In the genomic region with DNA sequence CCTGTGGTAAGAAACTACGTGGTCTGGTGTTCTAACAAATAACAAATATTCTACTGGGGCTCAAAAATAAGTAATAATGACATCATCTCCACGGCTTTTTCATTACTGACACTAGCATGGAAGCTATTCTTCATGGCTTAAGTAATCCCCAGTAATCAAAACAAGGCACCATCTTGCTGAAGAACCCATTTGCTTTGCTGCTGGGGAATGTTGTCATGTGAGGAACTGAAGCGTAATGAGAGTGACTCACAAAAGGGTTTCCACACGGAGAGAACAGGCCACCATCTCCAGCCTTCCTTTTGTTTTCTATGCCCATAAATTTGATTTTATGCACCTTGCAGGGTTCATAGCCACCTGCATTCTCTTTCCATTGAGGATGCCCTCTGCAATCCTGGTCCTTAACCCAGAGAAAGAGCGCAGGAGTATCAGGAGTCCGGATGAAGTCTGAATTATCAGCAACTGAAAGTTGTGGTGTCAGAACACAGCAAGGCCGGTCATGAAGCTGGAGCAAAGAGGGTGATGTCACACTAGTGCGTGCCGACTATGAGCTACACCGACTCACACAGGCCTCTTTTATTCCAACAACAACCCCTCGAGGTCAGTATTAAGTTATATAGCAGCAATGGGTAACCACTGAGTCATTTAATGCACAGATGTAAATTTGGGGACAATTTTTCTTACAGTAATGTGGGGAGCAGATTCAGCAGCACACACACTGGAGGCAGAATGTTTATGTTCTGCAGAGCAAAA, we compare ENCODE assay signal across 16 cellular contexts.
DNase-seq lines count a peak whose midpoint lies in the region; ATAC-seq, FAIRE-seq and TF ChIP-seq lines count a peak whose summit lies in the region.
"Had no signal": no experiment of that assay in that cellular context is flagged by ENCODE, and none has a peak within 500 bp of the region (broad histone marks: within the 10 kb centered on the region; RNA-seq: fewer than 3 reads in every experiment).

No MANE protein-coding gene starts in this region.

- DNase-seq in heart right ventricle: no peak
- DNase-seq in left cardiac atrium: no peak
- DNase-seq in astrocyte (ENCODE audit: low read depth): no peak
- DNase-seq in keratinocyte (ENCODE audit: low read depth, low spot score): no peak
- no peak for DNase-seq in upper lobe of left lung
- no peak for DNase-seq in GM03348 (ENCODE audit: low spot score)
- DNase-seq: anterior cingulate cortex; CD4-positive, alpha-beta memory T cell; NCI-H1417 treated with DMSO at 0.1 percent for 48 hours; NCI-H446; occipital lobe had no signal

- H3K27ac Mint-ChIP-seq in astrocyte (ENCODE audit: unreplicated experiment): peak overlapping the region; percentile 35
- H3K27ac Mint-ChIP-seq: CD4-positive, alpha-beta memory T cell; dendritic cell treated with granulocyte-macrophage colony-stimulating factor and Interleukin-4, amounts not matched to agents 40 ng/mL and 50 ng/mL, for 4 days had no signal

- dilution Hi-C loops in keratinocyte (cut with MboI; ENCODE audit: extremely low pct_ligation_motif_present, low sequenced_read_pairs): no loop called here

- peaks cover 6% of the 10 kb centered on the region for H3K9me3 Mint-ChIP-seq in astrocyte (ENCODE audit: unreplicated experiment)
- H3K9me3 Mint-ChIP-seq: dendritic cell treated with granulocyte-macrophage colony-stimulating factor and Interleukin-4, amounts not matched to agents 40 ng/mL and 50 ng/mL, for 4 days had no signal

- peak in 1 of 8 donors; percentile 16 for ATAC-seq in heart right ventricle
- ATAC-seq in left cardiac atrium: no peak
- ATAC-seq in upper lobe of left lung (ENCODE audit: low FRiP score in 2 of 2): no peak
- ATAC-seq in HG03045 (IDR thresholded peaks at IDR 0.05; ENCODE audit: unreplicated experiment): no peak
- no peak for ATAC-seq in HG02885 (IDR thresholded peaks at IDR 0.05; ENCODE audit: poor library complexity, unreplicated experiment)

- intact Hi-C loops in heart right ventricle (cut with DNase I): loop anchor here in 7 of 10 donors (5.0 to 10.0 kb wide), 9 partner anchors 63 to 373 kb away; a partner anchor contains a TSS
- intact Hi-C loops in left cardiac atrium (cut with DNase I): loop anchor here in 1 of 2 donors (5.0 to 10.0 kb wide), 3 partner anchors 113 to 183 kb away; a partner anchor contains a TSS

- no peak overlapping the region for H3K9ac ChIP-seq in astrocyte (ENCODE audit: low read length)
- no peak overlapping the region for H3K9ac ChIP-seq in keratinocyte (ENCODE audit: control insufficient read depth, extremely low read depth, insufficient read depth, low read length)

- peaks cover 0 to under 1% (median 0%) of the 10 kb centered on the region in 7 donors for H3K27me3 ChIP-seq in heart right ventricle
- H3K27me3 ChIP-seq in astrocyte (ENCODE audit: insufficient read depth, low read length): no peaks in the 10 kb centered on the region
- H3K27me3 ChIP-seq in keratinocyte (ENCODE audit: control insufficient read depth, extremely low read depth, insufficient read depth, low read length): no peaks in the 10 kb centered on the region
- H3K27me3 ChIP-seq in upper lobe of left lung: no peaks in the 10 kb centered on the region

- H4K20me1 ChIP-seq in astrocyte (ENCODE audit: insufficient read depth, low read length): no peaks in the 10 kb centered on the region
- no peaks in the 10 kb centered on the region for H4K20me1 ChIP-seq in keratinocyte (ENCODE audit: control insufficient read depth, extremely low read depth, insufficient read depth, low read length)

- H3K79me2 ChIP-seq in astrocyte (ENCODE audit: insufficient read depth, low read length) (no peaks in the 10 kb centered on the region), keratinocyte (ENCODE audit: control insufficient read depth, insufficient read depth, low read length) (no peaks in the 10 kb centered on the region)

- no peak overlapping the region for H3K4me3 ChIP-seq in heart right ventricle
- no peak overlapping the region for H3K4me3 ChIP-seq in astrocyte (ENCODE audit: insufficient read depth, low read depth, low read length)
- H3K4me3 ChIP-seq in keratinocyte (ENCODE audit: control insufficient read depth in 2 of 3, extremely low read depth in 1 of 3, insufficient read depth in 2 of 3, low read depth in 1 of 3, low read length in 3 of 3): no peak overlapping the region
- H3K4me3 ChIP-seq in upper lobe of left lung: no peak overlapping the region

- FAIRE-seq in astrocyte (lab: Jason Lieb, UNC) (no peak), keratinocyte (lab: Jason Lieb, UNC) (no peak)
- FAIRE-seq: A204.1 had no signal

- H3K4me3 Mint-ChIP-seq in astrocyte (ENCODE audit: unreplicated experiment): peak overlapping the region; percentile 21
- H3K4me3 Mint-ChIP-seq: CD4-positive, alpha-beta memory T cell; dendritic cell treated with granulocyte-macrophage colony-stimulating factor and Interleukin-4, amounts not matched to agents 40 ng/mL and 50 ng/mL, for 4 days had no signal

- no peak for TF ChIP-seq POLR2A in upper lobe of left lung (IDR thresholded peaks at IDR 0.05)

- H2AFZ ChIP-seq in astrocyte (ENCODE audit: low read depth, low read length) (no peak overlapping the region), keratinocyte (ENCODE audit: control insufficient read depth, low read length) (no peak overlapping the region)

- no peak for TF ChIP-seq EP300 in upper lobe of left lung (IDR thresholded peaks at IDR 0.05)

- peaks cover 13% of the 10 kb centered on the region for H3K27me3 Mint-ChIP-seq in astrocyte (ENCODE audit: low read depth, unreplicated experiment)

- H3K4me1 ChIP-seq in heart right ventricle: peaks cover 0 to 29% (median 5%) of the 10 kb centered on the region in 9 donors
- H3K4me1 ChIP-seq in astrocyte (ENCODE audit: insufficient read depth, low read length): no peaks in the 10 kb centered on the region
- H3K4me1 ChIP-seq in keratinocyte (ENCODE audit: control insufficient read depth, extremely low read depth, insufficient read depth, low read length): peaks cover 10% of the 10 kb centered on the region
- peaks cover 0 to 10% (median 3%) of the 10 kb centered on the region in 4 donors for H3K4me1 ChIP-seq in upper lobe of left lung

- TF ChIP-seq CTCF in heart right ventricle (IDR thresholded peaks at IDR 0.05) (no peak), astrocyte (IDR thresholded peaks at IDR 0.05; ENCODE audit: insufficient read depth, low read depth, low read length) (no peak), keratinocyte (optimal IDR thresholded peaks at IDR 0.05 in 1 of 3, IDR thresholded peaks at IDR 0.05 in 1 of 3, conservative IDR thresholded peaks at IDR 0.05 in 1 of 3; ENCODE audit: extremely low read depth in 1 of 3, insufficient read depth in 2 of 3, low read length in 3 of 3) (no peak), upper lobe of left lung (IDR thresholded peaks at IDR 0.05) (no peak)

- H3K9me3 ChIP-seq in heart right ventricle: peaks cover 0 to 10% (median 0%) of the 10 kb centered on the region in 11 donors
- H3K9me3 ChIP-seq in astrocyte (ENCODE audit: insufficient read depth, low read depth, low read length): no peaks in the 10 kb centered on the region
- H3K9me3 ChIP-seq in keratinocyte (ENCODE audit: control insufficient read depth, low read depth, low read length): no peaks in the 10 kb centered on the region
- H3K9me3 ChIP-seq in upper lobe of left lung: no peaks in the 10 kb centered on the region

- H3K36me3 Mint-ChIP-seq in astrocyte (ENCODE audit: low read depth, unreplicated experiment): no peaks in the 10 kb centered on the region
- H3K36me3 Mint-ChIP-seq: CD4-positive, alpha-beta memory T cell had no signal

- WGBS in heart right ventricle, 2 donors: 68 to 72% methylated on average over 11 of the region's 11 CpGs
- 76 to 78% methylated on average over 11 of the region's 11 CpGs for WGBS in upper lobe of left lung, 2 donors

- H3K4me1 Mint-ChIP-seq in astrocyte (ENCODE audit: low read depth, unreplicated experiment): peaks cover 11% of the 10 kb centered on the region
- H3K4me1 Mint-ChIP-seq: CD4-positive, alpha-beta memory T cell had no signal

- H3K4me2 ChIP-seq in astrocyte (ENCODE audit: low read length) (no peak overlapping the region), keratinocyte (ENCODE audit: control insufficient read depth, extremely low read depth, insufficient read depth, low read depth, low read length) (no peak overlapping the region)

- H3K36me3 ChIP-seq in heart right ventricle: no peaks in the 10 kb centered on the region
- no peaks in the 10 kb centered on the region for H3K36me3 ChIP-seq in astrocyte (ENCODE audit: insufficient read depth, low read length)
- H3K36me3 ChIP-seq in keratinocyte (ENCODE audit: control insufficient read depth in 2 of 2, extremely low read depth in 1 of 2, insufficient read depth in 2 of 2, low read length in 2 of 2): no peaks in the 10 kb centered on the region
- H3K36me3 ChIP-seq in upper lobe of left lung: no peaks in the 10 kb centered on the region

- peak overlapping the region in 7 of 10 donors; percentile 34 to 85 (median 71) for H3K27ac ChIP-seq in heart right ventricle
- H3K27ac ChIP-seq in astrocyte (ENCODE audit: low read depth, low read length): no peak overlapping the region
- peak overlapping the region; percentile 22 for H3K27ac ChIP-seq in keratinocyte (ENCODE audit: control insufficient read depth, insufficient read depth, low read length)
- H3K27ac ChIP-seq in upper lobe of left lung: peak overlapping the region; percentile 24 to 75 (median 50)
- H3K27ac ChIP-seq: VCaP had no signal

- no peaks in the 10 kb centered on the region for H3K9me1 ChIP-seq in keratinocyte (ENCODE audit: control insufficient read depth, extremely low read depth, insufficient read depth, low read length)
